Comparison of ENCODE assay signal across 8 cellular contexts in genomic region chr2:157837851-157838441, GRCh38. TPM values are rescaled to one million over a fixed set of nuclear protein-coding genes. Genes with fewer than 3 reads are reported as not detected.
DNase-seq lines count a peak whose midpoint lies in the region; FAIRE-seq and TF ChIP-seq lines count a peak whose summit lies in the region.

No MANE protein-coding gene starts in this region.

- peak overlapping the region; percentile 18 for H3K9ac ChIP-seq in rectal smooth muscle tissue (ENCODE audit: low read length)

- H3K27me3 ChIP-seq in SJCRH30 (no peaks in the 10 kb centered on the region), rectal smooth muscle tissue (ENCODE audit: control insufficient read depth, insufficient read depth, low read length) (no peaks in the 10 kb centered on the region)

- peak overlapping the region; percentile 57 for H3K4me3 ChIP-seq in SJCRH30
- H3K4me3 ChIP-seq in rectal smooth muscle tissue (ENCODE audit: low read length) = peak overlapping the region; percentile 57

- no peaks in the 10 kb centered on the region for H3K36me3 ChIP-seq in SJCRH30
- no peaks in the 10 kb centered on the region for H3K36me3 ChIP-seq in rectal smooth muscle tissue (ENCODE audit: control insufficient read depth, insufficient read depth, low read length)

- H3K27ac ChIP-seq in SJCRH30 = peak overlapping the region; percentile 99
- H3K27ac ChIP-seq in rectal smooth muscle tissue (ENCODE audit: low read depth, low read length) = peak overlapping the region; percentile 65

- no peaks in the 10 kb centered on the region for H3K9me3 ChIP-seq in SJCRH30 (replicated peaks)

- TF ChIP-seq POLR2A in GM12891 (IDR thresholded peaks at IDR 0.05; ENCODE audit: low read depth, low read length) = no peak

- DNase-seq in NCI-H2081 (lab: John Stamatoyannopoulos, UW) (peak; percentile 43 to 82), NCI-H2081 treated with DMSO at 0.1 percent for 48 hours (lab: John Stamatoyannopoulos, UW) (no peak), SJCRH30 (peak; percentile 76 to 78), glomerular visceral epithelial cell (ENCODE audit: extremely low spot score) (peak; percentile 46), GM12891 (ENCODE audit: insufficient read length, low spot score) (no peak), GDM1 (lab: John Stamatoyannopoulos, UW) (no peak), GM13977 (ENCODE audit: low spot score) (no peak)

- TF ChIP-seq CTCF in GM13977 (IDR thresholded peaks at IDR 0.05; ENCODE audit: extremely low read depth, insufficient read depth, missing control alignments) = no peak

- in situ Hi-C loops in GM13977 (cut with MboI; ENCODE audit: low pct_unique_long_range_greater_than_20kb, low sequenced_read_pairs, unreplicated experiment) = no loop called here

- FAIRE-seq in GM12891 (lab: Jason Lieb, UNC) = no peak

- H3K4me1 ChIP-seq in SJCRH30 (peaks cover 27% of the 10 kb centered on the region), rectal smooth muscle tissue (ENCODE audit: control insufficient read depth, insufficient read depth, low read length) (peaks cover 8% of the 10 kb centered on the region)

TF ChIP-seq in GM12891, 5 proteins besides CTCF, POLR2A, EP300 and RAD21:
- TF ChIP-seq PAX5 (IDR thresholded peaks at IDR 0.05; ENCODE audit: insufficient read depth, low read length, severe bottlenecking) (no peak), POU2F2 (IDR thresholded peaks at IDR 0.05; ENCODE audit: low read depth, low read length) (no peak), POLR2AphosphoS5 (IDR thresholded peaks at IDR 0.05; ENCODE audit: low read depth, low read length) (no peak), TAF1 (IDR thresholded peaks at IDR 0.05; ENCODE audit: low read depth, low read length) (no peak), SPI1 (IDR thresholded peaks at IDR 0.05; ENCODE audit: low read depth, low read length) (no peak)
TF ChIP-seq in GM12891: peak in this region for 0.

RNA-seq across cellular contexts. Expression of gene ACVR1, which starts 38.2 kb away (rescaled TPM):
- 13.0 and 14.0 TPM in 2 replicates for total RNA-seq in SJCRH30 (2014; rRNA removed; shearing (Covaris generic))
- polyA plus RNA-seq in GM12891 (2012; ENCODE audit: low read depth, missing spikeins) = 0.18 TPM

Comparison
In these comparisons a context has a peak if more than half of its experiments do, and no peak if none do; other contexts are left out.
1. DNase-seq: peak in NCI-H2081 (2 of 2), SJCRH30 (2 of 2) and glomerular visceral epithelial cell (single experiment); none in NCI-H2081 treated with DMSO at 0.1 percent for 48 hours (single experiment), GM12891 (single experiment), GDM1 (single experiment) and GM13977 (single experiment).